29 cellular contexts compared by ENCODE assay signal in genomic region chr4:59762344-59762743, GRCh38.
"Had no signal": no experiment of that assay in that cellular context is flagged by ENCODE, and none has a peak within 500 bp of the region (broad histone marks: within the 10 kb centered on the region; RNA-seq: fewer than 3 reads in every experiment).

No MANE protein-coding gene starts in this region.

- H3K36me3 ChIP-seq: stomach, suprapubic skin, thoracic aorta, thyroid gland, tibial artery, tibial nerve, transverse colon, upper lobe of left lung, upper lobe of right lung, uterus, vagina had no signal

- H3K27me3 Mint-ChIP-seq: stimulated activated memory B cell treated with anti-CD40 and anti-IgM and Interleukin-4, amounts not matched to agents 10 μg/mL and 1 μg/mL and 100 μg/mL, for 72 hours; stimulated activated naive B cell treated with anti-CD40 and anti-IgM and Interleukin-4, amounts not matched to agents 10 μg/mL and 1 μg/mL and 100 μg/mL, for 72 hours; stimulated activated naive CD8-positive, alpha-beta T cell treated with anti-CD3 and anti-CD28 coated beads, Interleukin-15, amount 100 ng/mL, for 72 hours; stimulated activated naive CD8-positive, alpha-beta T cell treated with anti-CD3 and anti-CD28 coated beads, Interleukin-15, Interleukin-2, amounts not matched to agents 100 ng/mL and 50 ng/mL, for 24 hours; type B pancreatic cell had no signal

- H3K4me1 Mint-ChIP-seq: stimulated activated effector memory CD8-positive, alpha-beta T cell treated with anti-CD3 and anti-CD28 coated beads, Interleukin-12 subunit alpha, Interleukin-12 subunit beta, amount 100 ng/mL, for 72 hours; stimulated activated memory B cell treated with anti-CD40 and anti-IgM and Interleukin-4, amounts not matched to agents 10 μg/mL and 1 μg/mL and 100 μg/mL, for 72 hours; stimulated activated naive B cell treated with anti-CD40 and anti-IgM and Interleukin-4, amounts not matched to agents 10 μg/mL and 1 μg/mL and 100 μg/mL, for 72 hours; stimulated activated naive CD8-positive, alpha-beta T cell treated with anti-CD3 and anti-CD28 coated beads, Interleukin-15, amount 100 ng/mL, for 72 hours had no signal

- H3K4me1 ChIP-seq: stomach, suprapubic skin, testis, thyroid gland, tibial artery, tibial nerve, transverse colon, upper lobe of left lung, upper lobe of right lung, uterus, vagina had no signal

- ATAC-seq: stimulated activated effector memory CD8-positive, alpha-beta T cell treated with anti-CD3 and anti-CD28 coated beads, Interleukin-12 subunit alpha, Interleukin-12 subunit beta, amount 100 ng/mL, for 72 hours; stimulated activated memory B cell treated with anti-CD40 and anti-IgM and Interleukin-4, amounts not matched to agents 10 μg/mL and 1 μg/mL and 100 μg/mL, for 72 hours; stimulated activated naive B cell treated with anti-CD40 and anti-IgM and Interleukin-4, amounts not matched to agents 10 μg/mL and 1 μg/mL and 100 μg/mL, for 72 hours; stimulated activated naive CD8-positive, alpha-beta T cell treated with anti-CD3 and anti-CD28 coated beads, Interleukin-15, amount 100 ng/mL, for 72 hours; stimulated activated naive CD8-positive, alpha-beta T cell treated with anti-CD3 and anti-CD28 coated beads, Interleukin-15, Interleukin-2, amounts not matched to agents 100 U/mL and 50 U/mL, for 24 hours; upper lobe of right lung had no signal

- H3K27ac ChIP-seq: stomach, suprapubic skin, testis, thoracic aorta, thyroid gland, tibial artery, tibial nerve, transverse colon, upper lobe of left lung, upper lobe of right lung, uterus, vagina had no signal

- DNase-seq: stimulated activated CD4-positive, alpha-beta T cell treated with anti-CD3 and anti-CD28 coated beads, Interleukin-2, amount 100 ng/mL, for 48 hours; stimulated activated CD4-positive, alpha-beta T cell treated with anti-CD3 and anti-CD28 coated beads, Interleukin-4, amount 100 ng/mL, for 1 hour; stimulated activated CD4-positive, alpha-beta T cell treated with anti-CD3 and anti-CD28 coated beads, Interleukin-4, amount 100 ng/mL, for 24 hours; stimulated activated CD4-positive, alpha-beta T cell treated with anti-CD3 and anti-CD28 coated beads, Interleukin-4, amount 100 ng/mL, for 4 hours; stimulated activated CD8-positive, alpha-beta memory T cell treated with anti-CD3 and anti-CD28 coated beads, Interleukin-4, amount 100 ng/mL, for 48 hours; stimulated activated naive B cell treated with anti-CD40 and anti-IgM and Interleukin-4, amounts not matched to agents 10 μg/mL and 1 μg/mL and 100 μg/mL, for 72 hours; stimulated activated naive CD4-positive, alpha-beta T cell; stimulated activated naive CD4-positive, alpha-beta T cell treated with Interleukin-2 at 50 U/mL for 16 hours; stimulated activated naive CD8-positive, alpha-beta T cell treated with anti-CD3 and anti-CD28 coated beads, Interleukin-15, amount 100 ng/mL, for 72 hours; stimulated activated naive CD8-positive, alpha-beta T cell treated with anti-CD3 and anti-CD28 coated beads, Interleukin-15, Interleukin-2, amounts not matched to agents 100 U/mL and 50 U/mL, for 24 hours; stomach; substantia nigra; testis; thyroid gland; tibial artery; transverse colon; trophoblast cell; upper lobe of left lung; upper lobe of right lung; uterus had no signal

- H3K9me3 ChIP-seq: testis, thoracic aorta, thyroid gland, tibial artery, transverse colon, upper lobe of right lung, uterus, vagina had no signal

- H3K4me3 ChIP-seq: stomach, suprapubic skin, testis, thoracic aorta, thyroid gland, tibial artery, tibial nerve, transverse colon, upper lobe of left lung, upper lobe of right lung, uterus, vagina had no signal

- H3K27me3 ChIP-seq: stomach, suprapubic skin, testis, thyroid gland, tibial artery, tibial nerve, transverse colon, upper lobe of left lung, upper lobe of right lung, uterus, vagina had no signal

- H3K36me3 Mint-ChIP-seq: stimulated activated effector memory CD8-positive, alpha-beta T cell treated with anti-CD3 and anti-CD28 coated beads, Interleukin-12 subunit alpha, Interleukin-12 subunit beta, amount 100 ng/mL, for 72 hours; stimulated activated memory B cell treated with anti-CD40 and anti-IgM and Interleukin-4, amounts not matched to agents 10 μg/mL and 1 μg/mL and 100 μg/mL, for 72 hours; stimulated activated naive B cell treated with anti-CD40 and anti-IgM and Interleukin-4, amounts not matched to agents 10 μg/mL and 1 μg/mL and 100 μg/mL, for 72 hours; type B pancreatic cell had no signal

- H3K9me3 Mint-ChIP-seq: type B pancreatic cell had no signal

- H3K4me3 Mint-ChIP-seq: stimulated activated effector memory CD8-positive, alpha-beta T cell treated with anti-CD3 and anti-CD28 coated beads, Interleukin-12 subunit alpha, Interleukin-12 subunit beta, amount 100 ng/mL, for 72 hours; stimulated activated memory B cell treated with anti-CD40 and anti-IgM and Interleukin-4, amounts not matched to agents 10 μg/mL and 1 μg/mL and 100 μg/mL, for 72 hours; stimulated activated naive B cell treated with anti-CD40 and anti-IgM and Interleukin-4, amounts not matched to agents 10 μg/mL and 1 μg/mL and 100 μg/mL, for 72 hours; stimulated activated naive CD8-positive, alpha-beta T cell treated with anti-CD3 and anti-CD28 coated beads, Interleukin-15, amount 100 ng/mL, for 72 hours; stimulated activated naive CD8-positive, alpha-beta T cell treated with anti-CD3 and anti-CD28 coated beads, Interleukin-15, Interleukin-2, amounts not matched to agents 100 ng/mL and 50 ng/mL, for 24 hours; type B pancreatic cell had no signal

- H3K27ac Mint-ChIP-seq: stimulated activated effector memory CD8-positive, alpha-beta T cell treated with anti-CD3 and anti-CD28 coated beads, Interleukin-12 subunit alpha, Interleukin-12 subunit beta, amount 100 ng/mL, for 72 hours; stimulated activated memory B cell treated with anti-CD40 and anti-IgM and Interleukin-4, amounts not matched to agents 10 μg/mL and 1 μg/mL and 100 μg/mL, for 72 hours; stimulated activated naive B cell treated with anti-CD40 and anti-IgM and Interleukin-4, amounts not matched to agents 10 μg/mL and 1 μg/mL and 100 μg/mL, for 72 hours; stimulated activated naive CD8-positive, alpha-beta T cell treated with anti-CD3 and anti-CD28 coated beads, Interleukin-15, amount 100 ng/mL, for 72 hours; stimulated activated naive CD8-positive, alpha-beta T cell treated with anti-CD3 and anti-CD28 coated beads, Interleukin-15, Interleukin-2, amounts not matched to agents 100 ng/mL and 50 ng/mL, for 24 hours; type B pancreatic cell had no signal

- FAIRE-seq: urothelium cell line had no signal
